Comparison of ENCODE assay signal across 1 cellular context in the genomic region with DNA sequence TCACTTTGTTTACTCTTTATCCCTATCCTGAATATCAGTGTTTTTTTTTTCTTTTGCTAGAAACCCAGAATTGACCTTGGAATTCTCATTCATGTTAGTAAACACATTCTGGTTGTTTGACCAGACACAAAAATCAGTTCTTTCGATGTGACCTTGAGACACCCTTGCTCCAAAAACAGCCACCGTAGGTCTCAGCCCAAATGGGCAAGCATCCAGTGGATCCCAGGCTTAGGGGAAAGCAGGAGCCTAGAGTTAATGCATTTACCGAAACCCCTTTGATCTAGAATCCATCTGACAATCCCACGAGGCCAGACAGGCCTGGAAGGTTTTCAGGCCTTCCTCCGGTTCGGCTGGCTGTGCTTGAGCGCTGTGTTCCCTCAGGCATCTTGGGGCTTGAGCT.
TF ChIP-seq lines count a peak whose summit lies in the region.

No MANE protein-coding gene starts in this region.

TF ChIP-seq in HepG2, 621 proteins besides CTCF, POLR2A, EP300 and RAD21 (continued from another document and continues in another):
- TF ChIP-seq CCAR2 (optimal IDR thresholded peaks at IDR 0.05; ENCODE audit: low read depth, low read length): no peak
- TF ChIP-seq HDAC2 (CRISPR knock-in tag; IDR thresholded peaks at IDR 0.05): peak; percentile 58
- TF ChIP-seq, protein P1, sequence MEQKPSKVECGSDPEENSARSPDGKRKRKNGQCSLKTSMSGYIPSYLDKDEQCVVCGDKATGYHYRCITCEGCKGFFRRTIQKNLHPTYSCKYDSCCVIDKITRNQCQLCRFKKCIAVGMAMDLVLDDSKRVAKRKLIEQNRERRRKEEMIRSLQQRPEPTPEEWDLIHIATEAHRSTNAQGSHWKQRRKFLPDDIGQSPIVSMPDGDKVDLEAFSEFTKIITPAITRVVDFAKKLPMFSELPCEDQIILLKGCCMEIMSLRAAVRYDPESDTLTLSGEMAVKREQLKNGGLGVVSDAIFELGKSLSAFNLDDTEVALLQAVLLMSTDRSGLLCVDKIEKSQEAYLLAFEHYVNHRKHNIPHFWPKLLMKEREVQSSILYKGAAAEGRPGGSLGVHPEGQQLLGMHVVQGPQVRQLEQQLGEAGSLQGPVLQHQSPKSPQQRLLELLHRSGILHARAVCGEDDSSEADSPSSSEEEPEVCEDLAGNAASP (CRISPR knock-in tag; IDR thresholded peaks at IDR 0.05; ENCODE audit: borderline replicate concordance): peak; percentile 79; the same call in 1 of the 2 replicates
- TF ChIP-seq THAP11 (CRISPR knock-in tag; IDR thresholded peaks at IDR 0.05): peak; percentile 53
- TF ChIP-seq MTA3 (CRISPR knock-in tag; IDR thresholded peaks at IDR 0.05): no peak
- TF ChIP-seq BCL6 (CRISPR knock-in tag; IDR thresholded peaks at IDR 0.05): peak; percentile 99
- no peak for TF ChIP-seq ZSCAN25 (CRISPR knock-in tag; IDR thresholded peaks at IDR 0.05)
- TF ChIP-seq SAP130 (CRISPR knock-in tag; IDR thresholded peaks at IDR 0.05; ENCODE audit: low read depth): peak; percentile 50; the same call in 1 of the 2 replicates
- TF ChIP-seq, protein P2, sequence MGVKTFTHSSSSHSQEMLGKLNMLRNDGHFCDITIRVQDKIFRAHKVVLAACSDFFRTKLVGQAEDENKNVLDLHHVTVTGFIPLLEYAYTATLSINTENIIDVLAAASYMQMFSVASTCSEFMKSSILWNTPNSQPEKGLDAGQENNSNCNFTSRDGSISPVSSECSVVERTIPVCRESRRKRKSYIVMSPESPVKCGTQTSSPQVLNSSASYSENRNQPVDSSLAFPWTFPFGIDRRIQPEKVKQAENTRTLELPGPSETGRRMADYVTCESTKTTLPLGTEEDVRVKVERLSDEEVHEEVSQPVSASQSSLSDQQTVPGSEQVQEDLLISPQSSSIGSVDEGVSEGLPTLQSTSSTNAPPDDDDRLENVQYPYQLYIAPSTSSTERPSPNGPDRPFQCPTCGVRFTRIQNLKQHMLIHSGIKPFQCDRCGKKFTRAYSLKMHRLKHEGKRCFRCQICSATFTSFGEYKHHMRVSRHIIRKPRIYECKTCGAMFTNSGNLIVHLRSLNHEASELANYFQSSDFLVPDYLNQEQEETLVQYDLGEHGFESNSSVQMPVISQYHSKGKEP (CRISPR knock-in tag; IDR thresholded peaks at IDR 0.05): no peak
- TF ChIP-seq PHF21A (CRISPR knock-in tag; IDR thresholded peaks at IDR 0.05): peak; percentile 56
- no peak for TF ChIP-seq PAWR (CRISPR knock-in tag; IDR thresholded peaks at IDR 0.05; ENCODE audit: borderline replicate concordance)
- TF ChIP-seq, protein P3, sequence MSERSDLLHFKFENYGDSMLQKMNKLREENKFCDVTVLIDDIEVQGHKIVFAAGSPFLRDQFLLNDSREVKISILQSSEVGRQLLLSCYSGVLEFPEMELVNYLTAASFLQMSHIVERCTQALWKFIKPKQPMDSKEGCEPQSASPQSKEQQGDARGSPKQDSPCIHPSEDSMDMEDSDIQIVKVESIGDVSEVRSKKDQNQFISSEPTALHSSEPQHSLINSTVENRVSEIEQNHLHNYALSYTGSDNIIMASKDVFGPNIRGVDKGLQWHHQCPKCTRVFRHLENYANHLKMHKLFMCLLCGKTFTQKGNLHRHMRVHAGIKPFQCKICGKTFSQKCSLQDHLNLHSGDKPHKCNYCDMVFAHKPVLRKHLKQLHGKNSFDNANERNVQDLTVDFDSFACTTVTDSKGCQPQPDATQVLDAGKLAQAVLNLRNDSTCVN (CRISPR knock-in tag; IDR thresholded peaks at IDR 0.05; ENCODE audit: borderline replicate concordance): peak; percentile 97
- peak; percentile 17; the same call in 1 of the 2 replicates for TF ChIP-seq MAX (IDR thresholded peaks at IDR 0.05)
- TF ChIP-seq, protein P4, sequence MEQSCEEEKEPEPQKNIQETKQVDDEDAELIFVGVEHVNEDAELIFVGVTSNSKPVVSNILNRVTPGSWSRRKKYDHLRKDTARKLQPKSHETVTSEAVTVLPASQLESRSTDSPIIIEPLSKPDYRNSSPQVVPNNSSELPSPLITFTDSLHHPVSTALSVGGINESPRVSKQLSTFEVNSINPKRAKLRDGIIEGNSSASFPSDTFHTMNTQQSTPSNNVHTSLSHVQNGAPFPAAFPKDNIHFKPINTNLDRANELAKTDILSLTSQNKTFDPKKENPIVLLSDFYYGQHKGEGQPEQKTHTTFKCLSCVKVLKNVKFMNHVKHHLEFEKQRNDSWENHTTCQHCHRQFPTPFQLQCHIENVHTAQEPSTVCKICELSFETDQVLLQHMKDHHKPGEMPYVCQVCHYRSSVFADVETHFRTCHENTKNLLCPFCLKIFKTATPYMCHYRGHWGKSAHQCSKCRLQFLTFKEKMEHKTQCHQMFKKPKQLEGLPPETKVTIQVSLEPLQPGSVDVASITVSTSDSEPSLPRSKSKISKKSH (CRISPR knock-in tag; IDR thresholded peaks at IDR 0.05; ENCODE audit: borderline replicate concordance): no peak
- TF ChIP-seq HNF4A (CRISPR knock-in tag; IDR thresholded peaks at IDR 0.05): peak; percentile 21
- TF ChIP-seq ZNF513 (CRISPR knock-in tag; conservative IDR thresholded peaks at IDR 0.05): no peak
- TF ChIP-seq ZNF296 (CRISPR knock-in tag; conservative IDR thresholded peaks at IDR 0.05): no peak
- no peak for TF ChIP-seq ZNF143 (CRISPR knock-in tag; IDR thresholded peaks at IDR 0.05)
- TF ChIP-seq ZNF777 (CRISPR knock-in tag; IDR thresholded peaks at IDR 0.05): no peak
- TF ChIP-seq RXRB (CRISPR knock-in tag; IDR thresholded peaks at IDR 0.05; ENCODE audit: borderline replicate concordance): peak; percentile 73
- peak; percentile 48; the same call in 1 of the 2 replicates for TF ChIP-seq ERF (CRISPR knock-in tag; IDR thresholded peaks at IDR 0.05)
- TF ChIP-seq, protein P5, sequence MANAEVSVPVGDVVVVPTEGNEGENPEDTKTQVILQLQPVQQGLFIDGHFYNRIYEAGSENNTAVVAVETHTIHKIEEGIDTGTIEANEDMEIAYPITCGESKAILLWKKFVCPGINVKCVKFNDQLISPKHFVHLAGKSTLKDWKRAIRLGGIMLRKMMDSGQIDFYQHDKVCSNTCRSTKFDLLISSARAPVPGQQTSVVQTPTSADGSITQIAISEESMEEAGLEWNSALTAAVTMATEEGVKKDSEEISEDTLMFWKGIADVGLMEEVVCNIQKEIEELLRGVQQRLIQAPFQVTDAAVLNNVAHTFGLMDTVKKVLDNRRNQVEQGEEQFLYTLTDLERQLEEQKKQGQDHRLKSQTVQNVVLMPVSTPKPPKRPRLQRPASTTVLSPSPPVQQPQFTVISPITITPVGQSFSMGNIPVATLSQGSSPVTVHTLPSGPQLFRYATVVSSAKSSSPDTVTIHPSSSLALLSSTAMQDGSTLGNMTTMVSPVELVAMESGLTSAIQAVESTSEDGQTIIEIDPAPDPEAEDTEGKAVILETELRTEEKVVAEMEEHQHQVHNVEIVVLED (CRISPR knock-in tag; IDR thresholded peaks at IDR 0.05; ENCODE audit: borderline replicate concordance): no peak
- no peak for TF ChIP-seq GTF2F1 (IDR thresholded peaks at IDR 0.05; ENCODE audit: low read length)
- no peak for TF ChIP-seq ZNF615 (CRISPR knock-in tag; IDR thresholded peaks at IDR 0.05; ENCODE audit: borderline replicate concordance)
- TF ChIP-seq, protein P6, sequence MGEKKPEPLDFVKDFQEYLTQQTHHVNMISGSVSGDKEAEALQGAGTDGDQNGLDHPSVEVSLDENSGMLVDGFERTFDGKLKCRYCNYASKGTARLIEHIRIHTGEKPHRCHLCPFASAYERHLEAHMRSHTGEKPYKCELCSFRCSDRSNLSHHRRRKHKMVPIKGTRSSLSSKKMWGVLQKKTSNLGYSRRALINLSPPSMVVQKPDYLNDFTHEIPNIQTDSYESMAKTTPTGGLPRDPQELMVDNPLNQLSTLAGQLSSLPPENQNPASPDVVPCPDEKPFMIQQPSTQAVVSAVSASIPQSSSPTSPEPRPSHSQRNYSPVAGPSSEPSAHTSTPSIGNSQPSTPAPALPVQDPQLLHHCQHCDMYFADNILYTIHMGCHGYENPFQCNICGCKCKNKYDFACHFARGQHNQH (CRISPR knock-in tag; IDR thresholded peaks at IDR 0.05): 0 out of 2 replicates have a peak, but pooled peaks have one; percentile 35
- TF ChIP-seq ZNF180 (CRISPR knock-in tag; IDR thresholded peaks at IDR 0.05; ENCODE audit: borderline replicate concordance, low read depth): no peak
- TF ChIP-seq KLF16 (CRISPR knock-in tag; IDR thresholded peaks at IDR 0.05): peak in 1 of 2 experiments; percentile 68; a peak in 2 of 4 replicates
- no peak for TF ChIP-seq GABPB1 (CRISPR knock-in tag; IDR thresholded peaks at IDR 0.05)
- TF ChIP-seq ZBTB2 (CRISPR knock-in tag; IDR thresholded peaks at IDR 0.05; ENCODE audit: low read depth): no peak
- no peak for TF ChIP-seq SIN3A (IDR thresholded peaks at IDR 0.05; ENCODE audit: borderline replicate concordance, low read depth, low read length)
- no peak; a peak in 1 of 4 replicates for TF ChIP-seq NR2F1 (CRISPR knock-in tag; IDR thresholded peaks at IDR 0.05)
- no peak for TF ChIP-seq ZNF883 (CRISPR knock-in tag; IDR thresholded peaks at IDR 0.05; ENCODE audit: not compliant biosample characterization)
- no peak for TF ChIP-seq FOXA1 (IDR thresholded peaks at IDR 0.05)
- peak; percentile 66 for TF ChIP-seq FOXA1 (CRISPR knock-in tag; IDR thresholded peaks at IDR 0.05)
- peak; percentile 36 for TF ChIP-seq ASH2L (IDR thresholded peaks at IDR 0.05; ENCODE audit: insufficient read length, low read depth, low read length)
- TF ChIP-seq KLF15 (CRISPR knock-in tag; IDR thresholded peaks at IDR 0.05; ENCODE audit: borderline replicate concordance): no peak
- TF ChIP-seq NR2F6 (IDR thresholded peaks at IDR 0.05): no peak
- TF ChIP-seq NR2F6 (CRISPR knock-in tag; IDR thresholded peaks at IDR 0.05): peak; percentile 56
- 0 out of 2 replicates have a peak, but pooled peaks have one; percentile 19 for TF ChIP-seq SIX1 (CRISPR knock-in tag; IDR thresholded peaks at IDR 0.05; ENCODE audit: borderline replicate concordance)
- TF ChIP-seq, protein P7, sequence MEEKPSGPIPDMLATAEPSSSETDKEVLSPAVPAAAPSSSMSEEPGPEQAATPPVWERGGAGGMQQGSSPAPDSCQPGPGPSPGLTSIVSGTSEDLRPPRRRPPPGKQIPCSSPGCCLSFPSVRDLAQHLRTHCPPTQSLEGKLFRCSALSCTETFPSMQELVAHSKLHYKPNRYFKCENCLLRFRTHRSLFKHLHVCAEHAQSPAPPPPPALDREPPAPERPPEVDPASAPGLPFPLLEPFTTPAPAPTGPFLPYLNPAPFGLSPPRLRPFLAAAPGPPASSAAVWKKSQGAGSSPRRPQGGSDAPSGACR (CRISPR knock-in tag; IDR thresholded peaks at IDR 0.05): no peak
- TF ChIP-seq RCOR2 (CRISPR knock-in tag; IDR thresholded peaks at IDR 0.05): peak; percentile 72; the same call in 1 of the 2 replicates
- TF ChIP-seq FOXP1 (IDR thresholded peaks at IDR 0.05): 0 out of 2 replicates have a peak, but pooled peaks have one; percentile 38
- peak; percentile 86 for TF ChIP-seq FOXP1 (CRISPR knock-in tag; IDR thresholded peaks at IDR 0.05)
- no peak for TF ChIP-seq ZFAT (CRISPR knock-in tag; conservative IDR thresholded peaks at IDR 0.05)
- TF ChIP-seq GATAD2A (CRISPR knock-in tag; IDR thresholded peaks at IDR 0.05): peak; percentile 82
- TF ChIP-seq JUN (CRISPR knock-in tag; IDR thresholded peaks at IDR 0.05): no peak
- TF ChIP-seq, protein P8, sequence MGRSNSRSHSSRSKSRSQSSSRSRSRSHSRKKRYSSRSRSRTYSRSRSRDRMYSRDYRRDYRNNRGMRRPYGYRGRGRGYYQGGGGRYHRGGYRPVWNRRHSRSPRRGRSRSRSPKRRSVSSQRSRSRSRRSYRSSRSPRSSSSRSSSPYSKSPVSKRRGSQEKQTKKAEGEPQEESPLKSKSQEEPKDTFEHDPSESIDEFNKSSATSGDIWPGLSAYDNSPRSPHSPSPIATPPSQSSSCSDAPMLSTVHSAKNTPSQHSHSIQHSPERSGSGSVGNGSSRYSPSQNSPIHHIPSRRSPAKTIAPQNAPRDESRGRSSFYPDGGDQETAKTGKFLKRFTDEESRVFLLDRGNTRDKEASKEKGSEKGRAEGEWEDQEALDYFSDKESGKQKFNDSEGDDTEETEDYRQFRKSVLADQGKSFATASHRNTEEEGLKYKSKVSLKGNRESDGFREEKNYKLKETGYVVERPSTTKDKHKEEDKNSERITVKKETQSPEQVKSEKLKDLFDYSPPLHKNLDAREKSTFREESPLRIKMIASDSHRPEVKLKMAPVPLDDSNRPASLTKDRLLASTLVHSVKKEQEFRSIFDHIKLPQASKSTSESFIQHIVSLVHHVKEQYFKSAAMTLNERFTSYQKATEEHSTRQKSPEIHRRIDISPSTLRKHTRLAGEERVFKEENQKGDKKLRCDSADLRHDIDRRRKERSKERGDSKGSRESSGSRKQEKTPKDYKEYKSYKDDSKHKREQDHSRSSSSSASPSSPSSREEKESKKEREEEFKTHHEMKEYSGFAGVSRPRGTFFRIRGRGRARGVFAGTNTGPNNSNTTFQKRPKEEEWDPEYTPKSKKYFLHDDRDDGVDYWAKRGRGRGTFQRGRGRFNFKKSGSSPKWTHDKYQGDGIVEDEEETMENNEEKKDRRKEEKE (IDR thresholded peaks at IDR 0.05): no peak
- no peak for TF ChIP-seq ZNF234 (CRISPR knock-in tag; conservative IDR thresholded peaks at IDR 0.05)
- peak; percentile 53; the same call in 1 of the 2 replicates for TF ChIP-seq IRF2 (CRISPR knock-in tag; IDR thresholded peaks at IDR 0.05)
- TF ChIP-seq ZNF546 (CRISPR knock-in tag; conservative IDR thresholded peaks at IDR 0.05): no peak
- TF ChIP-seq LBX2 (CRISPR knock-in tag; IDR thresholded peaks at IDR 0.05; ENCODE audit: borderline replicate concordance): no peak
- no peak for TF ChIP-seq MEIS2 (CRISPR knock-in tag; IDR thresholded peaks at IDR 0.05)
